In genomic region chr6:124487778-124488431, GRCh38 we compare ENCODE assay signal across 13 cellular contexts.
A peak's percentile ranks its signal among the peaks of the same experiment; 100 is the strongest.
DNase-seq lines count a peak whose midpoint lies in the region; ATAC-seq and TF ChIP-seq lines count a peak whose summit lies in the region.
"Had no signal": no experiment of that assay in that cellular context is flagged by ENCODE, and none has a peak within 500 bp of the region (broad histone marks: within the 10 kb centered on the region; RNA-seq: fewer than 3 reads in every experiment).

No MANE protein-coding gene starts in this region.

- in situ Hi-C loops in gastrocnemius medialis (cut with MboI; ENCODE audit: low sequenced_read_pairs in 4 of 4), result no loop called here

- no peak for TF ChIP-seq CTCF in gastrocnemius medialis (IDR thresholded peaks at IDR 0.05 in 4 of 5, conservative IDR thresholded peaks at IDR 0.05 in 1 of 5)

- no peak for TF ChIP-seq POLR2A in gastrocnemius medialis (IDR thresholded peaks at IDR 0.05)

- no peaks in the 10 kb centered on the region for H3K4me1 ChIP-seq in gastrocnemius medialis
- H3K4me1 ChIP-seq: thyroid gland had no signal

- no peak overlapping the region for H3K27ac ChIP-seq in gastrocnemius medialis
- H3K27ac ChIP-seq: thyroid gland had no signal

- H3K36me3 ChIP-seq in gastrocnemius medialis, result no peaks in the 10 kb centered on the region
- H3K36me3 ChIP-seq: thyroid gland had no signal

- H3K27me3 ChIP-seq in gastrocnemius medialis, result no peaks in the 10 kb centered on the region
- H3K27me3 ChIP-seq: thyroid gland had no signal

- H3K9me3 ChIP-seq in gastrocnemius medialis, result no peaks in the 10 kb centered on the region
- H3K9me3 ChIP-seq: thyroid gland had no signal

- ATAC-seq in gastrocnemius medialis, result no peak

- DNase-seq in DMS53 treated with DMSO at 0.1 percent for 48 hours (lab: John Stamatoyannopoulos, UW; ENCODE audit: unreplicated experiment), result peak; percentile 15
- peak; percentile 41 to 88 for DNase-seq in NCI-H2081 (lab: John Stamatoyannopoulos, UW)
- DNase-seq in astrocyte of the hippocampus (ENCODE audit: low read depth, low spot score), result peak; percentile 79
- peak; percentile 86 for DNase-seq in kidney glomerular epithelial cell (lab: John Stamatoyannopoulos, UW)
- DNase-seq in central memory CD4-positive, alpha-beta T cell, result no peak
- DNase-seq in activated T-cell treated with anti-CD3 and anti-CD28 coated beads for 4 hours, result no peak
- no peak for DNase-seq in gastrocnemius medialis
- DNase-seq in GF-D8 (lab: John Stamatoyannopoulos, UW), result no peak
- DNase-seq: Calu3, glutamatergic neuron, OCI-M1, posterior cingulate gyrus, thyroid gland had no signal

- no peak overlapping the region for H3K4me3 ChIP-seq in gastrocnemius medialis
- H3K4me3 ChIP-seq: thyroid gland had no signal

- intact Hi-C loops in gastrocnemius medialis (cut with DNase I; ENCODE audit: low total_unique reads), result no loop called here

Comparison
In these comparisons a context has a peak if more than half of its experiments do, and no peak if none do; other contexts are left out.
1. DNase-seq: peak in DMS53 treated with DMSO at 0.1 percent for 48 hours (single experiment), NCI-H2081 (2 of 2), astrocyte of the hippocampus (single experiment) and kidney glomerular epithelial cell (single experiment); none in central memory CD4-positive, alpha-beta T cell (single experiment), activated T-cell treated with anti-CD3 and anti-CD28 coated beads for 4 hours (single experiment), gastrocnemius medialis (0 of 2) and GF-D8 (single experiment).